Comparison of ENCODE assay signal across 9 cellular contexts in genomic region chr15:89119489-89120478, GRCh38. TPM values are rescaled to one million over a fixed set of nuclear protein-coding genes. Genes with fewer than 3 reads are reported as not detected.
DNase-seq lines count a peak whose midpoint lies in the region; TF ChIP-seq lines count a peak whose summit lies in the region.
"Had no signal": no experiment of that assay in that cellular context is flagged by ENCODE, and none has a peak within 500 bp of the region (broad histone marks: within the 10 kb centered on the region; RNA-seq: fewer than 3 reads in every experiment).

No MANE protein-coding gene starts in this region.

- no CpG with 5 or more reads among the region's 12 CpGs for WGBS in trophoblast cell (ENCODE audit: extremely low coverage, insufficient coverage, insufficient read length)

- no peaks in the 10 kb centered on the region for H3K79me1 ChIP-seq in trophoblast cell (ENCODE audit: low read length)

- H3K4me1 Mint-ChIP-seq in progenitor cell of endocrine pancreas (ENCODE audit: low read depth), result peaks cover 45% of the 10 kb centered on the region

- H4K91ac ChIP-seq in trophoblast cell (ENCODE audit: low read depth, low read length), result no peak overlapping the region

- H3K4me1 ChIP-seq in trophoblast cell (ENCODE audit: control insufficient read depth in 1 of 2, insufficient read depth in 2 of 2, low read length in 2 of 2), result peaks cover 3 to 10% of the 10 kb centered on the region in 2 experiments

- DNase-seq in DMS53 (lab: John Stamatoyannopoulos, UW) (peak; percentile 92), RWPE1 (ENCODE audit: low spot score) (peak; percentile 85), fibroblast of peridontal ligament (ENCODE audit: extremely low read depth) (peak; percentile 72), trophoblast cell (peak; percentile 80 to 82), progenitor cell of endocrine pancreas (ENCODE audit: low spot score, unreplicated experiment) (no peak), kidney glomerular epithelial cell (lab: John Stamatoyannopoulos, UW) (no peak), OCI-M1 (lab: John Stamatoyannopoulos, UW) (no peak)
- no peak for DNase-seq in stimulated activated CD4-positive, alpha-beta T cell treated with anti-CD3 and anti-CD28 coated beads, Interleukin-12 subunit alpha, Interleukin-12 subunit beta, amount 100 ng/mL, for 4 hours
- DNase-seq: T1000 had no signal

- H3K27me3 Mint-ChIP-seq in progenitor cell of endocrine pancreas, result no peaks in the 10 kb centered on the region

- no peak overlapping the region for H3K4me3 ChIP-seq in trophoblast cell (ENCODE audit: low read depth, low read length)

- peaks cover 2% of the 10 kb centered on the region for H3K79me2 ChIP-seq in trophoblast cell (ENCODE audit: control insufficient read depth, insufficient read depth, low read length, poor library complexity)

- H3K9me3 Mint-ChIP-seq in progenitor cell of endocrine pancreas (ENCODE audit: low read depth), result no peaks in the 10 kb centered on the region

- TF ChIP-seq CTCF in RWPE1 (conservative IDR thresholded peaks at IDR 0.05; ENCODE audit: low read depth), result no peak
- no peak for TF ChIP-seq CTCF in progenitor cell of endocrine pancreas (IDR thresholded peaks at IDR 0.05; ENCODE audit: unreplicated experiment)

- no peak overlapping the region for H3K4ac ChIP-seq in trophoblast cell (ENCODE audit: low read depth, low read length)

- H2BK5ac ChIP-seq in trophoblast cell (ENCODE audit: low read depth, low read length, poor library complexity), result no peak overlapping the region

- H3K27ac ChIP-seq in RWPE1, result peak overlapping the region; percentile 88
- H3K27ac ChIP-seq in trophoblast cell (ENCODE audit: low read depth, low read length), result no peak overlapping the region

- no peaks in the 10 kb centered on the region for H3K9me3 ChIP-seq in trophoblast cell (ENCODE audit: insufficient read depth, low read depth, low read length)

- H2BK12ac ChIP-seq in trophoblast cell (ENCODE audit: low read length), result no peak overlapping the region

- H2BK120ac ChIP-seq in trophoblast cell (ENCODE audit: insufficient read depth, low read length, poor library complexity), result no peak overlapping the region

- H3K4me3 Mint-ChIP-seq in progenitor cell of endocrine pancreas (ENCODE audit: low read depth), result no peak overlapping the region

- CTCF ChIA-PET in RWPE1 (lab: Yijun Ruan, JAX), result interaction anchor here (0.7 to 1.6 kb wide), 4 partner anchors 10 to 62 kb away, joined by 5 to 11 read pairs (median 6); no protein-coding TSS in a partner anchor

- no peaks in the 10 kb centered on the region for H3K27me3 ChIP-seq in trophoblast cell (ENCODE audit: insufficient read depth, low read length)

- H3K4me2 ChIP-seq in trophoblast cell (ENCODE audit: low read length), result no peak overlapping the region

- no peak overlapping the region for H3K23ac ChIP-seq in trophoblast cell (ENCODE audit: low read length)

- peak overlapping the region; percentile 21 for H3K18ac ChIP-seq in trophoblast cell (ENCODE audit: low read length)

- H2AFZ ChIP-seq in trophoblast cell (ENCODE audit: insufficient read depth, low read length, poor library complexity), result no peak overlapping the region

- no peak overlapping the region for H3K27ac Mint-ChIP-seq in progenitor cell of endocrine pancreas

- no peak overlapping the region for H4K8ac ChIP-seq in trophoblast cell (ENCODE audit: low read depth, low read length)

- no peak overlapping the region for H4K12ac ChIP-seq in trophoblast cell (ENCODE audit: low read depth, low read length)

- no peak overlapping the region for H2AK5ac ChIP-seq in trophoblast cell (ENCODE audit: low read length)

- POLR2A ChIA-PET in RWPE1 (lab: Yijun Ruan, JAX; ENCODE audit: low non-redundant PET), result no interaction called here

- H3K36me3 Mint-ChIP-seq in progenitor cell of endocrine pancreas (ENCODE audit: insufficient read depth), result peaks cover 17% of the 10 kb centered on the region

- H3K36me3 ChIP-seq in trophoblast cell (ENCODE audit: control insufficient read depth in 1 of 2, insufficient read depth in 2 of 2, low read length in 2 of 2), result peaks cover 2 to 3% of the 10 kb centered on the region in 2 experiments

- no peak overlapping the region for H3K9ac ChIP-seq in trophoblast cell (ENCODE audit: low read length)

- no peak overlapping the region for H3K14ac ChIP-seq in trophoblast cell (ENCODE audit: low read length)

RNA-seq across cellular contexts. Expression of gene ABHD2, which starts 31.5 kb away (rescaled TPM):
- polyA plus RNA-seq in trophoblast cell (2013), result 12.4 and 13.4 TPM in 2 replicates
- total RNA-seq in progenitor cell of endocrine pancreas, result 53.1 and 54.4 TPM in 2 replicates

Comparison
In these comparisons a context has a peak if more than half of its experiments do, and no peak if none do; other contexts are left out.
1. DNase-seq: peak in DMS53 (single experiment), RWPE1 (single experiment), fibroblast of peridontal ligament (single experiment) and trophoblast cell (2 of 2); none in progenitor cell of endocrine pancreas (single experiment), kidney glomerular epithelial cell (single experiment), OCI-M1 (single experiment) and stimulated activated CD4-positive, alpha-beta T cell treated with anti-CD3 and anti-CD28 coated beads, Interleukin-12 subunit alpha, Interleukin-12 subunit beta, amount 100 ng/mL, for 4 hours (single experiment).